8 cellular contexts compared by ENCODE assay signal in the genomic region with DNA sequence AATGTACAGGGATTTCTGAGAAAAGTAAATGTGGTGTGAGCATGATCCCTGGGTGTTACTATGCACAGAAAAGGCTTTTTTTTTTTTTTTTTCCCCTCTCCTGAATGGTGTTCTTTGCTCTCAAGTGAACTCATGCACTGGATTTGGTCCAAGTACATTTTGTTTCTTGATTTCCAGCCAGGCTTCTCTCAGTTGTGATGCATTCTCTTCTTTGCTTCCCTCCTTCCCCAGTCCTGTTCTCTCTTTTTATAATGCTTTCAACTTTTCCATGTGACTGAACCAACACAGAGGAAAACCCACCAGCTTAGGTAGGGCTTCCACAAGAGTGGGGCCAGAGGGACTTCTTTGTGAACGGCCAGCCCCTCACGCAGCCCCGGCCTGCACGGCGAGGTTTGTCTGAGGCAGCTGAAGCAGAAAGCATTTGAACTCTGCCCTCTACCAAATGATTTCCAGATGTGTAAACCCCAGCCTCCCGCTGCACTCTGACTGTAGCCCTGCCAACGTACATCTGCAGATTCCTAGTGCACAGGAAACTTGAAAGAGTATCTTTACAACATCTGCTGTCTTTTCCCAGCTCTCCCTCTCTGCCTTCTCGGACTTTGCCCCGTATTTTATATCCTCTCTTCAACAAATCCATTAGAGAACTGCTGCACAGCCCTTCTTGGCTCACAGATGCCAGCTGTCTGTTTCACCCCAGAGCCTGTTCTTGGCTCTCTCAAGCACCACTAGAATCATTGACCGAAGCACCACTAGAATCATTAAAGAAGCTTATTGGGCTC.
DNase-seq lines count a peak whose midpoint lies in the region; ATAC-seq and TF ChIP-seq lines count a peak whose summit lies in the region.

No MANE protein-coding gene starts in this region.

- no peaks in the 10 kb centered on the region for H3K27me3 ChIP-seq in gastrocnemius medialis

- H3K9me3 ChIP-seq in gastrocnemius medialis = no peaks in the 10 kb centered on the region

- peaks cover 27 to 30% of the 10 kb centered on the region in 2 donors for H3K4me1 ChIP-seq in gastrocnemius medialis

- ATAC-seq in gastrocnemius medialis = peak; percentile 89 to 93
- no peak for ATAC-seq in GM21515 (IDR thresholded peaks at IDR 0.05; ENCODE audit: unreplicated experiment)
- ATAC-seq in stimulated activated naive CD8-positive, alpha-beta T cell treated with anti-CD3 and anti-CD28 coated beads, Interleukin-15, Interleukin-2, amounts not matched to agents 100 U/mL and 50 U/mL, for 24 hours = no peak

- TF ChIP-seq CTCF in gastrocnemius medialis (IDR thresholded peaks at IDR 0.05 in 4 of 5, conservative IDR thresholded peaks at IDR 0.05 in 1 of 5) = no peak

- H3K27ac ChIP-seq in gastrocnemius medialis = peak overlapping the region; percentile 75 to 88 (median 84)

- in situ Hi-C loops in gastrocnemius medialis (cut with MboI; ENCODE audit: low sequenced_read_pairs in 4 of 4) = loop anchor here in 1 of 4 donors (25.0 kb wide), 1 partner anchor 544 kb away; no protein-coding TSS in a partner anchor

- H3K4me3 ChIP-seq in gastrocnemius medialis = peak overlapping the region in 3 of 4 donors; percentile 3 to 32 (median 23)

- peak; percentile 19 for DNase-seq in HS-27A (ENCODE audit: low read depth)
- DNase-seq in amniotic stem cell (lab: John Stamatoyannopoulos, UW) = peak; percentile 50
- DNase-seq in hepatic stellate cell (ENCODE audit: low spot score) = peak; percentile 31
- peak; percentile 68 to 74 for DNase-seq in gastrocnemius medialis
- no peak for DNase-seq in CD1c-positive myeloid dendritic cell (ENCODE audit: extremely low spot score)
- DNase-seq in stimulated activated naive CD8-positive, alpha-beta T cell treated with anti-CD3 and anti-CD28 coated beads, Interleukin-15, Interleukin-2, amounts not matched to agents 100 U/mL and 50 U/mL, for 24 hours = no peak
- no peak for DNase-seq in stimulated activated CD4-positive, alpha-beta T cell treated with anti-CD3 and anti-CD28 coated beads, Interleukin-2, amount 100 ng/mL, for 48 hours

- no peaks in the 10 kb centered on the region for H3K36me3 ChIP-seq in gastrocnemius medialis

- TF ChIP-seq POLR2A in gastrocnemius medialis (IDR thresholded peaks at IDR 0.05) = no peak

- intact Hi-C loops in gastrocnemius medialis (cut with DNase I; ENCODE audit: low total_unique reads) = loop anchor here (5.0 kb wide), 1 partner anchor 34 kb away; no protein-coding TSS in a partner anchor

Comparison
In these comparisons a context has a peak if more than half of its experiments do, and no peak if none do; other contexts are left out.
1. DNase-seq: peak in HS-27A (single experiment), amniotic stem cell (single experiment), hepatic stellate cell (single experiment) and gastrocnemius medialis (2 of 2); none in CD1c-positive myeloid dendritic cell (single experiment), stimulated activated naive CD8-positive, alpha-beta T cell treated with anti-CD3 and anti-CD28 coated beads, Interleukin-15, Interleukin-2, amounts not matched to agents 100 U/mL and 50 U/mL, for 24 hours (single experiment) and stimulated activated CD4-positive, alpha-beta T cell treated with anti-CD3 and anti-CD28 coated beads, Interleukin-2, amount 100 ng/mL, for 48 hours (0 of 2).
2. ATAC-seq: peak in gastrocnemius medialis (2 of 2); none in GM21515 (single experiment) and stimulated activated naive CD8-positive, alpha-beta T cell treated with anti-CD3 and anti-CD28 coated beads, Interleukin-15, Interleukin-2, amounts not matched to agents 100 U/mL and 50 U/mL, for 24 hours (single experiment).